ENCODE assay signal across 15 cellular contexts in the genomic region with DNA sequence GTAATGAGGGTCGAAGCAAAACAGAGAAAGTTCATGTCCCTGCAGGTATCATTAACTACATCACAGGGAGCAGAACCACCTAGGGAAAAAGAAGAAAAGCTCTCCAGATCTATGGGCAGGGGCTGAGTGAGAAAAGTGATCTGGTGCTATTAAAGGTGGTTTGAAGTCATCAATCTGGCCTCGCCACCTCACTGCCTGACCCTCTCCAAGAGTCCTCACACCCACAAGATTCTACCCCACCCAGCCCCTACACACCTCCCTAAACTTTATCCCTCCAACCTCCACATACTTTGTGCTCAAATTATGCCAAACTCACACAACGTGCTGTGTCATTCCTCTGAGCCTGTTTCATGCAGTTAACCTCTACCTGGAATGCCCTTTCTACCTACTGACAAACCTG. TPM values are rescaled to one million over a fixed set of nuclear protein-coding genes. Genes with fewer than 3 reads are reported as not detected.
"Had no signal": no experiment of that assay in that cellular context is flagged by ENCODE, and none has a peak within 500 bp of the region (broad histone marks: within the 10 kb centered on the region; RNA-seq: fewer than 3 reads in every experiment).

No MANE protein-coding gene starts in this region.

- H3K79me2 ChIP-seq: parathyroid adenoma had no signal

- H3K27me3 ChIP-seq: uterus had no signal

- H3K4me3 ChIP-seq: body of pancreas, mucosa of descending colon, uterus had no signal

- H2AFZ ChIP-seq: parathyroid adenoma had no signal

- H3K27ac Mint-ChIP-seq: activated CD8-positive, alpha-beta memory T cell treated with anti-CD3 and anti-CD28 coated beads, Interleukin-2, amount 10 ng/mL, durations not matched to agents 7 days and 5 days; activated naive CD4-positive, alpha-beta T cell treated with anti-CD3 and anti-CD28 coated beads, Interleukin-2, amount 50 U/mL, for 72 hours; endodermal cell; immature natural killer cell; natural killer cell had no signal

- H3K4me3 Mint-ChIP-seq: activated CD8-positive, alpha-beta memory T cell treated with anti-CD3 and anti-CD28 coated beads, Interleukin-2, amount 10 ng/mL, durations not matched to agents 7 days and 5 days; activated T-cell treated with anti-CD3 and anti-CD28 coated beads, Interleukin-2, amount 50 U/mL, for 4 hours; endodermal cell; natural killer cell had no signal

- H3K36me3 ChIP-seq: uterus had no signal

- H3K4me1 ChIP-seq: parathyroid adenoma had no signal

- H3K36me3 Mint-ChIP-seq: activated CD8-positive, alpha-beta memory T cell treated with anti-CD3 and anti-CD28 coated beads, Interleukin-2, amount 10 ng/mL, durations not matched to agents 7 days and 5 days; activated naive CD4-positive, alpha-beta T cell treated with anti-CD3 and anti-CD28 coated beads, Interleukin-2, amount 50 U/mL, for 72 hours; immature natural killer cell; natural killer cell had no signal

- H3K9ac ChIP-seq: parathyroid adenoma had no signal

- ATAC-seq: activated CD8-positive, alpha-beta memory T cell treated with anti-CD3 and anti-CD28 coated beads, Interleukin-2, amount 10 ng/mL, durations not matched to agents 7 days and 5 days; activated naive CD4-positive, alpha-beta T cell treated with anti-CD3 and anti-CD28 coated beads, Interleukin-2, amount 50 U/mL, for 72 hours; activated T-cell treated with anti-CD3 and anti-CD28 coated beads, Interleukin-2, amount 50 U/mL, for 4 hours; body of pancreas; mucosa of descending colon; natural killer cell had no signal

- DNase-seq: activated CD4-positive, alpha-beta T cell treated with anti-CD3 and anti-CD28 coated beads for 1 hour; activated CD4-positive, alpha-beta T cell treated with anti-CD3 and anti-CD28 coated beads, Interleukin-2, amount 50 U/mL, for 48 hours; activated CD8-positive, alpha-beta memory T cell treated with anti-CD3 and anti-CD28 coated beads, Interleukin-2, amount 10 ng/mL, durations not matched to agents 7 days and 5 days; activated effector memory CD4-positive, alpha-beta T cell treated with anti-CD3 and anti-CD28 coated beads, Interleukin-2, amount 50 U/mL, for 16 hours; activated T-cell treated with anti-CD3 and anti-CD28 coated beads, Interleukin-2, amount 50 U/mL, for 4 hours; amniotic stem cell; body of pancreas; endodermal cell; immature natural killer cell; mucosa of descending colon; natural killer cell; uterus had no signal

- H3K27ac ChIP-seq: body of pancreas, parathyroid adenoma, uterus had no signal

- H3K9me3 Mint-ChIP-seq: activated naive CD4-positive, alpha-beta T cell treated with anti-CD3 and anti-CD28 coated beads, Interleukin-2, amount 50 U/mL, for 72 hours; activated T-cell treated with anti-CD3 and anti-CD28 coated beads, Interleukin-2, amount 50 U/mL, for 4 hours; endodermal cell; immature natural killer cell; natural killer cell had no signal

RNA-seq across cellular contexts. Expression of gene GALNT14, which starts 2.2 kb away (rescaled TPM):
- total RNA-seq: lung microvascular endothelial cell had no signal
- polyA plus RNA-seq: immature natural killer cell had no signal
